8 cellular contexts compared by ENCODE assay signal in genomic region chr3:194671511-194671899, GRCh38. TPM values are rescaled to one million over a fixed set of nuclear protein-coding genes. Genes with fewer than 3 reads are reported as not detected.
DNase-seq lines count a peak whose midpoint lies in the region; ATAC-seq and TF ChIP-seq lines count a peak whose summit lies in the region.

No MANE protein-coding gene starts in this region.

- H3K27me3 ChIP-seq in HUES64 (ENCODE audit: insufficient read depth, low read length) (peaks cover 12% of the 10 kb centered on the region), endodermal cell (ENCODE audit: control insufficient read depth, insufficient read depth, low read length, poor library complexity, severe bottlenecking) (peaks cover 20% of the 10 kb centered on the region), mucosa of stomach (ENCODE audit: control insufficient read depth, insufficient read depth, low read length) (no peaks in the 10 kb centered on the region)

- peaks cover 31% of the 10 kb centered on the region for H3K36me3 ChIP-seq in HUES64 (ENCODE audit: insufficient read depth, low read length)
- peaks cover 27% of the 10 kb centered on the region for H3K36me3 ChIP-seq in endodermal cell (ENCODE audit: control insufficient read depth, insufficient read depth, low read length)
- H3K36me3 ChIP-seq in mucosa of stomach (ENCODE audit: control insufficient read depth, insufficient read depth, low read length): no peaks in the 10 kb centered on the region

- DNase-seq in CD14-positive monocyte (ENCODE audit: low spot score) (no peak), endodermal cell (no peak), OCI-M2 (lab: John Stamatoyannopoulos, UW; ENCODE audit: unreplicated experiment) (no peak)

- ATAC-seq in GM18870 (IDR thresholded peaks at IDR 0.05; ENCODE audit: unreplicated experiment) (peak; percentile 28), SK-N-SH treated with all-trans-retinoic acid at 6 μM for 48 hours (peak; percentile 52), HG03108 (IDR thresholded peaks at IDR 0.05; ENCODE audit: unreplicated experiment) (no peak)

- WGBS in HUES64: under 1% methylated on average over 5 of the region's 5 CpGs
- 0% methylated on average over 5 of the region's 5 CpGs for WGBS in endodermal cell (ENCODE audit: insufficient coverage in 1 of 2, insufficient read length in 1 of 2), 2 experiments

- H3K4me1 Mint-ChIP-seq in CD14-positive monocyte (peaks cover 14% of the 10 kb centered on the region), endodermal cell (peaks cover 6% of the 10 kb centered on the region)

- peaks cover 6% of the 10 kb centered on the region; the same call in 1 of the 2 replicates for H3K4me1 ChIP-seq in HUES64 (ENCODE audit: insufficient read depth, low read length)
- no peaks in the 10 kb centered on the region for H3K4me1 ChIP-seq in endodermal cell (ENCODE audit: control insufficient read depth, insufficient read depth, low read length)
- peaks cover 7% of the 10 kb centered on the region for H3K4me1 ChIP-seq in mucosa of stomach (ENCODE audit: control insufficient read depth, insufficient read depth, low read length)

- peak overlapping the region; percentile 94 to 99 (median 97) for H3K27ac Mint-ChIP-seq in CD14-positive monocyte
- H3K27ac Mint-ChIP-seq in endodermal cell: peak overlapping the region; percentile 99

- H3K9ac ChIP-seq in HUES64 (ENCODE audit: low read depth, low read length) (peak overlapping the region; percentile 95), endodermal cell (ENCODE audit: extremely low read depth, low read length, poor library complexity, severe bottlenecking) (peak overlapping the region; percentile 65), mucosa of stomach (ENCODE audit: low read length) (peak overlapping the region; percentile 88)

- no peaks in the 10 kb centered on the region for H3K9me3 ChIP-seq in HUES64 (ENCODE audit: insufficient read depth, low read depth, low read length)
- H3K9me3 ChIP-seq in endodermal cell (ENCODE audit: control insufficient read depth, low read length): no peaks in the 10 kb centered on the region
- no peaks in the 10 kb centered on the region for H3K9me3 ChIP-seq in mucosa of stomach (ENCODE audit: control insufficient read depth, low read length)

- peaks cover 24 to 25% of the 10 kb centered on the region in 2 donors for H3K36me3 Mint-ChIP-seq in CD14-positive monocyte
- H3K36me3 Mint-ChIP-seq in endodermal cell (ENCODE audit: low read depth): peaks cover 24% of the 10 kb centered on the region

- TF ChIP-seq CTCF in CD14-positive monocyte (IDR thresholded peaks at IDR 0.05) (peak; percentile 92), endodermal cell (conservative IDR thresholded peaks at IDR 0.05) (peak; percentile 85)

- H3K9me3 Mint-ChIP-seq in CD14-positive monocyte: peaks cover 0 to 2% (median 0%) of the 10 kb centered on the region in 7 donors
- H3K9me3 Mint-ChIP-seq in endodermal cell: no peaks in the 10 kb centered on the region

- H3K27me3 Mint-ChIP-seq in CD14-positive monocyte (ENCODE audit: low read depth in 3 of 3): peaks cover 4 to 6% (median 5%) of the 10 kb centered on the region in 3 donors
- peaks cover under 1% of the 10 kb centered on the region for H3K27me3 Mint-ChIP-seq in endodermal cell (ENCODE audit: insufficient read depth)

- H3K4me3 Mint-ChIP-seq in CD14-positive monocyte (peak overlapping the region; percentile 89 to 98), endodermal cell (peak overlapping the region; percentile 98)

- H3K4me3 ChIP-seq in HUES64 (ENCODE audit: low read length) (peak overlapping the region; percentile 88), endodermal cell (ENCODE audit: low read length) (peak overlapping the region; percentile 97), mucosa of stomach (ENCODE audit: low read length) (peak overlapping the region; percentile 96)

- H3K27ac ChIP-seq in HUES64 (ENCODE audit: low read depth, low read length) (peak overlapping the region; percentile 91), endodermal cell (ENCODE audit: low read depth, low read length) (peak overlapping the region; percentile 86)

- intact Hi-C loops in CD14-positive monocyte (cut with micrococcal nuclease): loop anchor here (5.0 to 10.0 kb wide), 2 partner anchors 591 to 853 kb away; no protein-coding TSS in a partner anchor

TF ChIP-seq in SK-N-SH treated with all-trans-retinoic acid at 6 μM for 48 hours, 23 proteins besides CTCF, POLR2A, EP300 and RAD21:
- TF ChIP-seq, protein P1, sequence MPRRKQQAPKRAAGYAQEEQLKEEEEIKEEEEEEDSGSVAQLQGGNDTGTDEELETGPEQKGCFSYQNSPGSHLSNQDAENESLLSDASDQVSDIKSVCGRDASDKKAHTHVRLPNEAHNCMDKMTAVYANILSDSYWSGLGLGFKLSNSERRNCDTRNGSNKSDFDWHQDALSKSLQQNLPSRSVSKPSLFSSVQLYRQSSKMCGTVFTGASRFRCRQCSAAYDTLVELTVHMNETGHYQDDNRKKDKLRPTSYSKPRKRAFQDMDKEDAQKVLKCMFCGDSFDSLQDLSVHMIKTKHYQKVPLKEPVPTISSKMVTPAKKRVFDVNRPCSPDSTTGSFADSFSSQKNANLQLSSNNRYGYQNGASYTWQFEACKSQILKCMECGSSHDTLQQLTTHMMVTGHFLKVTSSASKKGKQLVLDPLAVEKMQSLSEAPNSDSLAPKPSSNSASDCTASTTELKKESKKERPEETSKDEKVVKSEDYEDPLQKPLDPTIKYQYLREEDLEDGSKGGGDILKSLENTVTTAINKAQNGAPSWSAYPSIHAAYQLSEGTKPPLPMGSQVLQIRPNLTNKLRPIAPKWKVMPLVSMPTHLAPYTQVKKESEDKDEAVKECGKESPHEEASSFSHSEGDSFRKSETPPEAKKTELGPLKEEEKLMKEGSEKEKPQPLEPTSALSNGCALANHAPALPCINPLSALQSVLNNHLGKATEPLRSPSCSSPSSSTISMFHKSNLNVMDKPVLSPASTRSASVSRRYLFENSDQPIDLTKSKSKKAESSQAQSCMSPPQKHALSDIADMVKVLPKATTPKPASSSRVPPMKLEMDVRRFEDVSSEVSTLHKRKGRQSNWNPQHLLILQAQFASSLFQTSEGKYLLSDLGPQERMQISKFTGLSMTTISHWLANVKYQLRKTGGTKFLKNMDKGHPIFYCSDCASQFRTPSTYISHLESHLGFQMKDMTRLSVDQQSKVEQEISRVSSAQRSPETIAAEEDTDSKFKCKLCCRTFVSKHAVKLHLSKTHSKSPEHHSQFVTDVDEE (CRISPR knock-in tag; IDR thresholded peaks at IDR 0.05): no peak
- TF ChIP-seq POU6F1 (CRISPR knock-in tag; IDR thresholded peaks at IDR 0.05; ENCODE audit: borderline replicate concordance, low read depth): no peak
- TF ChIP-seq, protein P2, sequence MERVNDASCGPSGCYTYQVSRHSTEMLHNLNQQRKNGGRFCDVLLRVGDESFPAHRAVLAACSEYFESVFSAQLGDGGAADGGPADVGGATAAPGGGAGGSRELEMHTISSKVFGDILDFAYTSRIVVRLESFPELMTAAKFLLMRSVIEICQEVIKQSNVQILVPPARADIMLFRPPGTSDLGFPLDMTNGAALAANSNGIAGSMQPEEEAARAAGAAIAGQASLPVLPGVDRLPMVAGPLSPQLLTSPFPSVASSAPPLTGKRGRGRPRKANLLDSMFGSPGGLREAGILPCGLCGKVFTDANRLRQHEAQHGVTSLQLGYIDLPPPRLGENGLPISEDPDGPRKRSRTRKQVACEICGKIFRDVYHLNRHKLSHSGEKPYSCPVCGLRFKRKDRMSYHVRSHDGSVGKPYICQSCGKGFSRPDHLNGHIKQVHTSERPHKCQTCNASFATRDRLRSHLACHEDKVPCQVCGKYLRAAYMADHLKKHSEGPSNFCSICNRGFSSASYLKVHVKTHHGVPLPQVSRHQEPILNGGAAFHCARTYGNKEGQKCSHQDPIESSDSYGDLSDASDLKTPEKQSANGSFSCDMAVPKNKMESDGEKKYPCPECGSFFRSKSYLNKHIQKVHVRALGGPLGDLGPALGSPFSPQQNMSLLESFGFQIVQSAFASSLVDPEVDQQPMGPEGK (CRISPR knock-in tag; IDR thresholded peaks at IDR 0.05; ENCODE audit: borderline replicate concordance): no peak
- no peak for TF ChIP-seq BACH2 (CRISPR knock-in tag; IDR thresholded peaks at IDR 0.05; ENCODE audit: borderline replicate concordance)
- no peak for TF ChIP-seq ZFP3 (CRISPR knock-in tag; IDR thresholded peaks at IDR 0.05)
- no peak for TF ChIP-seq ZNF565 (CRISPR knock-in tag; conservative IDR thresholded peaks at IDR 0.05; ENCODE audit: low read depth)
- TF ChIP-seq PPARA (CRISPR knock-in tag; IDR thresholded peaks at IDR 0.05; ENCODE audit: borderline replicate concordance): no peak
- no peak for TF ChIP-seq TOX (CRISPR knock-in tag; IDR thresholded peaks at IDR 0.05; ENCODE audit: borderline replicate concordance)
- TF ChIP-seq GLIS3 (CRISPR knock-in tag; IDR thresholded peaks at IDR 0.05): no peak
- no peak for TF ChIP-seq ESRRG (CRISPR knock-in tag; IDR thresholded peaks at IDR 0.05)
- no peak for TF ChIP-seq ZNF70 (CRISPR knock-in tag; IDR thresholded peaks at IDR 0.05)
- TF ChIP-seq TCF4 (CRISPR knock-in tag; IDR thresholded peaks at IDR 0.05; ENCODE audit: borderline replicate concordance): no peak

RNA-seq across cellular contexts. Expression of gene LSG1, which starts 0.5 kb away (rescaled TPM):
- polyA plus RNA-seq in CD14-positive monocyte: 1 to 10 TPM; 6.7 to 9.9 TPM
- polyA plus RNA-seq in HUES64 (2013, experiment 1 of 2): 43.6 TPM
- 32.9 TPM for polyA plus RNA-seq in HUES64 (2013, experiment 2 of 2)
- total RNA-seq in endodermal cell: 10 to 100 TPM; 38.3 to 44.7 TPM
- polyA plus RNA-seq in endodermal cell (2013, experiment 1 of 2): 31.6 TPM
- 30.8 TPM for polyA plus RNA-seq in endodermal cell (2013, experiment 2 of 2)

RNA-seq across cellular contexts. Expression of gene FAM43A, which starts 14.2 kb away (rescaled TPM):
- 1 to 10 TPM; 6.6 to 9.8 TPM for polyA plus RNA-seq in CD14-positive monocyte
- 3.6 TPM for polyA plus RNA-seq in HUES64 (2013, experiment 1 of 2)
- polyA plus RNA-seq in HUES64 (2013, experiment 2 of 2): 4.0 TPM
- total RNA-seq in endodermal cell: 1 to 10 TPM in 1 of 2 donors, under 1 TPM in 1; 0.58 to 4.4 TPM
- 6.2 TPM for polyA plus RNA-seq in endodermal cell (2013, experiment 1 of 2)
- polyA plus RNA-seq in endodermal cell (2013, experiment 2 of 2): 5.7 TPM

RNA-seq across cellular contexts. Expression of gene TMEM44, which starts 38.3 kb away (rescaled TPM):
- polyA plus RNA-seq in CD14-positive monocyte: not detected
- 10.2 TPM for polyA plus RNA-seq in HUES64 (2013, experiment 1 of 2)
- polyA plus RNA-seq in HUES64 (2013, experiment 2 of 2): 11.7 TPM
- total RNA-seq in endodermal cell: 10 to 100 TPM; 31.0 to 34.4 TPM
- 18.4 TPM for polyA plus RNA-seq in endodermal cell (2013, experiment 1 of 2)
- polyA plus RNA-seq in endodermal cell (2013, experiment 2 of 2): 22.1 TPM
